ENCODE assay signal across 1 cellular context in the genomic region with DNA sequence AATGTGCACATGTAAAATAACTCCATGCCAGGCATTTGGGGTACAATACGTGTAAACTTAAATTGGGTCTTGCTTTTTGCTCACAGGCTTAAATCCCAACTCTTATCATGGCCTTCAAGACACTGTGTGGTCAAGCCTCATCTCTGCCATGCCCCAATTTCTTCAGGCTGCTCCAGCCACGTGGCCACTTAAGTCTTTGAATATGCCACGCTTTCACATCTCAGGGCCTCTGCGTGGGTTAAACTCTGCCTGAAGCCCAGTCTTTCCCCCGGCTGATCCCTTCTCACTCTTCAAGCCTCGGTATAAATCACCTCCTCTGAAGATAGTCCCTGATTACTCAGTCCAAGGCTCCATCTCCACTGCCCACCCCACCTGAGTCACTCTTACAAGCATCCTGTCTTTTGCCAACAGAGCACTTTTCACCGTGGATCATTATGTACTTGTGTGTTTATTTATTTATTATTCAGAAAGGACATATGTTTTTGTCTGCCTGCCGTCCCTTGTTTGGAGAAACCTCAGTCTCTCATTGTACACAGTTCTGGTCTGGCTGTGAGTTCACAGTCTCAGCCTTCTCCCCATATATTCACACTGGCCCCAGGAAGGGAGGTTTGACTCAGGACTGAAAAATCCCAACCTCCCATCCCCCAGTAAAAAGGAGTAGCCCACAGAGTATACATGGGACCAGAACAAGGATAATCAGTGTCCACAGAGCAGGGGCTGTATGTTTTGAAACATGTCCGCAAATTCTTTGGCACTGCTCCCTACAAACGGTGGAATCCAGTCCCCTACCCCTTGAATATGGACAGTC.
TF ChIP-seq lines count a peak whose summit lies in the region.

No MANE protein-coding gene starts in this region.

TF ChIP-seq in SK-N-SH, 30 proteins besides CTCF, POLR2A, EP300 and RAD21 (continued from another document):
- TF ChIP-seq, protein P1, sequence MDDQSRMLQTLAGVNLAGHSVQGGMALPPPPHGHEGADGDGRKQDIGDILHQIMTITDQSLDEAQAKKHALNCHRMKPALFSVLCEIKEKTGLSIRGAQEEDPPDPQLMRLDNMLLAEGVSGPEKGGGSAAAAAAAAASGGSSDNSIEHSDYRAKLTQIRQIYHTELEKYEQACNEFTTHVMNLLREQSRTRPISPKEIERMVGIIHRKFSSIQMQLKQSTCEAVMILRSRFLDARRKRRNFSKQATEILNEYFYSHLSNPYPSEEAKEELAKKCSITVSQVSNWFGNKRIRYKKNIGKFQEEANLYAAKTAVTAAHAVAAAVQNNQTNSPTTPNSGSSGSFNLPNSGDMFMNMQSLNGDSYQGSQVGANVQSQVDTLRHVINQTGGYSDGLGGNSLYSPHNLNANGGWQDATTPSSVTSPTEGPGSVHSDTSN (IDR thresholded peaks at IDR 0.05), result peak; percentile 46; the same call in 1 of the 2 replicates
- TF ChIP-seq JUND (IDR thresholded peaks at IDR 0.05), result peak; percentile 78; the same call in 1 of the 2 replicates
- TF ChIP-seq, protein P2, sequence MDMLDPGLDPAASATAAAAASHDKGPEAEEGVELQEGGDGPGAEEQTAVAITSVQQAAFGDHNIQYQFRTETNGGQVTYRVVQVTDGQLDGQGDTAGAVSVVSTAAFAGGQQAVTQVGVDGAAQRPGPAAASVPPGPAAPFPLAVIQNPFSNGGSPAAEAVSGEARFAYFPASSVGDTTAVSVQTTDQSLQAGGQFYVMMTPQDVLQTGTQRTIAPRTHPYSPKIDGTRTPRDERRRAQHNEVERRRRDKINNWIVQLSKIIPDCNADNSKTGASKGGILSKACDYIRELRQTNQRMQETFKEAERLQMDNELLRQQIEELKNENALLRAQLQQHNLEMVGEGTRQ (IDR thresholded peaks at IDR 0.05; ENCODE audit: borderline replicate concordance, low read depth, low read length), result no peak
- no peak for TF ChIP-seq POLR2AphosphoS5 (IDR thresholded peaks at IDR 0.05; ENCODE audit: low read depth, low read length)
- TF ChIP-seq TEAD4 (IDR thresholded peaks at IDR 0.05; ENCODE audit: borderline replicate concordance, insufficient read depth), result peak; percentile 66
- TF ChIP-seq RXRA (IDR thresholded peaks at IDR 0.05; ENCODE audit: borderline replicate concordance, low read depth), result 0 out of 2 replicates have a peak, but pooled peaks have one; percentile 13
- no peak for TF ChIP-seq MXI1 (IDR thresholded peaks at IDR 0.05; ENCODE audit: low read depth, low read length)
- TF ChIP-seq FOXM1 (IDR thresholded peaks at IDR 0.05; ENCODE audit: low read depth), result no peak
- TF ChIP-seq SMC3 (IDR thresholded peaks at IDR 0.05; ENCODE audit: low read depth, low read length), result no peak
- no peak for TF ChIP-seq MEF2A (IDR thresholded peaks at IDR 0.05; ENCODE audit: borderline replicate concordance, low read depth)
- TF ChIP-seq, protein P3, sequence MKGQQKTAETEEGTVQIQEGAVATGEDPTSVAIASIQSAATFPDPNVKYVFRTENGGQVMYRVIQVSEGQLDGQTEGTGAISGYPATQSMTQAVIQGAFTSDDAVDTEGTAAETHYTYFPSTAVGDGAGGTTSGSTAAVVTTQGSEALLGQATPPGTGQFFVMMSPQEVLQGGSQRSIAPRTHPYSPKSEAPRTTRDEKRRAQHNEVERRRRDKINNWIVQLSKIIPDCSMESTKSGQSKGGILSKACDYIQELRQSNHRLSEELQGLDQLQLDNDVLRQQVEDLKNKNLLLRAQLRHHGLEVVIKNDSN (IDR thresholded peaks at IDR 0.05; ENCODE audit: borderline replicate concordance, low read depth), result no peak
- no peak for TF ChIP-seq RCOR1 (IDR thresholded peaks at IDR 0.05; ENCODE audit: low read length)
- TF ChIP-seq TCF12 (IDR thresholded peaks at IDR 0.05), result peak; percentile 73
- no peak for TF ChIP-seq YY1 (IDR thresholded peaks at IDR 0.05; ENCODE audit: low read depth)
TF ChIP-seq in SK-N-SH: peak in this region for 8.
